ENCODE assay signal across 12 cellular contexts in genomic region chr7:130489140-130489967, GRCh38. TPM values are rescaled to one million over a fixed set of nuclear protein-coding genes. Genes with fewer than 3 reads are reported as not detected.
A peak's percentile ranks its signal among the peaks of the same experiment; 100 is the strongest.
DNase-seq lines count a peak whose midpoint lies in the region; ATAC-seq and TF ChIP-seq lines count a peak whose summit lies in the region.
"Had no signal": no experiment of that assay in that cellular context is flagged by ENCODE, and none has a peak within 500 bp of the region (broad histone marks: within the 10 kb centered on the region; RNA-seq: fewer than 3 reads in every experiment).

No MANE protein-coding gene starts in this region.

- H3F3A ChIP-seq in SK-N-SH (replicated peaks; ENCODE audit: insufficient read depth), result peaks cover 18% of the 10 kb centered on the region

- TF ChIP-seq CTCF in SK-N-SH (IDR thresholded peaks at IDR 0.05), result no peak
- TF ChIP-seq CTCF in fibroblast of the aortic adventitia (IDR thresholded peaks at IDR 0.05; ENCODE audit: insufficient read depth, low read length), result no peak
- no peak for TF ChIP-seq CTCF in parathyroid adenoma (IDR thresholded peaks at IDR 0.05)
- no peak for TF ChIP-seq CTCF in GM10248 (IDR thresholded peaks at IDR 0.05; ENCODE audit: control extremely low read depth, extremely low read depth, low read depth, missing control alignments)

- no peak overlapping the region for H3K27ac Mint-ChIP-seq in immature natural killer cell
- H3K27ac Mint-ChIP-seq: activated B cell treated with CpG ODN at 0.5 μM for 24 hours; activated T-helper 2 cell treated with anti-CD3 and anti-CD28 coated beads, Interferon-gamma antibody, Interleukin-2, Interleukin-4, amounts not matched to agents 10 μg/mL and 5 μg/mL and 100 μg/mL, durations not matched to agents 14 hours and 24 hours and 36 hours had no signal

- ATAC-seq in GM21576 (IDR thresholded peaks at IDR 0.05; ENCODE audit: unreplicated experiment), result no peak
- ATAC-seq: HCT116 had no signal

- H3K4me3 ChIP-seq in SK-N-SH (ENCODE audit: low read depth in 2 of 2, low read length in 1 of 2) (0 out of 4 replicates have a peak overlapping the region, but pooled peaks of 1 of the 2 experiments have one; percentile 3), fibroblast of the aortic adventitia (ENCODE audit: low read depth, low read length) (no peak overlapping the region), parathyroid adenoma (ENCODE audit: low read depth, low read length) (peak overlapping the region; percentile 11)

- no peaks in the 10 kb centered on the region for H3K9me3 Mint-ChIP-seq in immature natural killer cell
- H3K9me3 Mint-ChIP-seq: activated B cell treated with CpG ODN at 0.5 μM for 24 hours; activated T-helper 2 cell treated with anti-CD3 and anti-CD28 coated beads, Interferon-gamma antibody, Interleukin-2, Interleukin-4, amounts not matched to agents 10 μg/mL and 5 μg/mL and 100 μg/mL, durations not matched to agents 14 hours and 24 hours and 36 hours had no signal

- no peak overlapping the region for H3K4me3 Mint-ChIP-seq in immature natural killer cell
- H3K4me3 Mint-ChIP-seq: activated B cell treated with CpG ODN at 0.5 μM for 24 hours had no signal

- peak overlapping the region; percentile 45; the same call in 1 of the 2 replicates for H2AFZ ChIP-seq in SK-N-SH (ENCODE audit: low read depth)
- peak overlapping the region; percentile 14 for H2AFZ ChIP-seq in parathyroid adenoma

- H3K36me3 ChIP-seq in SK-N-SH (replicated peaks in 1 of 2; ENCODE audit: control insufficient read depth in 1 of 2, insufficient read depth in 2 of 2, low read length in 1 of 2) (no peaks in the 10 kb centered on the region), parathyroid adenoma (ENCODE audit: control insufficient read depth, insufficient read depth, low read length) (no peaks in the 10 kb centered on the region)

- 61% methylated on average over 9 of the region's 10 CpGs for WGBS in SK-N-SH (ENCODE audit: low lambda C conversion rate)

- no peak for TF ChIP-seq RAD21 in SK-N-SH (IDR thresholded peaks at IDR 0.05; ENCODE audit: low read length)

- no peaks in the 10 kb centered on the region for H3K9me2 ChIP-seq in SK-N-SH

- H3K9me3 ChIP-seq in SK-N-SH (no peaks in the 10 kb centered on the region), parathyroid adenoma (ENCODE audit: control insufficient read depth, low read length) (no peaks in the 10 kb centered on the region)

- H3K27ac ChIP-seq in SK-N-SH (ENCODE audit: low read depth in 2 of 2, low read length in 1 of 2) (peak overlapping the region; percentile 48 to 87; a peak in 3 of 4 replicates), parathyroid adenoma (no peak overlapping the region)

- no peaks in the 10 kb centered on the region for H3K79me2 ChIP-seq in SK-N-SH (ENCODE audit: insufficient read depth)
- H3K79me2 ChIP-seq in parathyroid adenoma, result no peaks in the 10 kb centered on the region

- peak; percentile 54 for DNase-seq in ELF-1 (ENCODE audit: low read depth, low spot score)
- peak; percentile 27 for DNase-seq in SK-N-SH
- DNase-seq in fibroblast of the aortic adventitia (ENCODE audit: low read depth), result peak; percentile 89
- no peak for DNase-seq in GM10248 (ENCODE audit: extremely low spot score)
- no peak for DNase-seq in HT-29 (ENCODE audit: low spot score)
- no peak for DNase-seq in immature natural killer cell
- DNase-seq: activated B cell treated with CpG ODN at 0.5 μM for 24 hours, NCI-H1417 treated with DMSO at 0.1 percent for 48 hours had no signal

- peak; percentile 20 to 92; a peak in 3 of 4 replicates for TF ChIP-seq EP300 in SK-N-SH (IDR thresholded peaks at IDR 0.05; ENCODE audit: borderline replicate concordance in 1 of 2, low read depth in 1 of 2, low read length in 1 of 2)

- no peaks in the 10 kb centered on the region for H3K36me3 Mint-ChIP-seq in immature natural killer cell

- H3K4me1 Mint-ChIP-seq in immature natural killer cell, result peaks cover 37 to 40% of the 10 kb centered on the region in 2 donors

- H3K4me2 ChIP-seq in SK-N-SH (peak overlapping the region; percentile 50), parathyroid adenoma (ENCODE audit: low read length) (peak overlapping the region; percentile 40)

- no peaks in the 10 kb centered on the region for H3K27me3 ChIP-seq in SK-N-SH (ENCODE audit: insufficient read depth)
- no peaks in the 10 kb centered on the region for H3K27me3 ChIP-seq in parathyroid adenoma (ENCODE audit: control insufficient read depth, insufficient read depth, low read length)

- CTCF ChIA-PET in SK-N-SH (lab: Yijun Ruan, JAX), result interaction anchor here (1.3 to 1.6 kb wide), 3 partner anchors 13 to 246 kb away, joined by 3 read pairs; no protein-coding TSS in a partner anchor
- CTCF ChIA-PET in GM10248 (lab: Yijun Ruan, JAX), result interaction anchor here (1.3 to 1.6 kb wide), 4 partner anchors 12 to 250 kb away, joined by 3 to 5 read pairs (median 3); no protein-coding TSS in a partner anchor

- H3K27me3 Mint-ChIP-seq in immature natural killer cell (ENCODE audit: low read depth in 3 of 3), result peaks cover 11 to 47% (median 18%) of the 10 kb centered on the region in 3 donors

- H3K4me1 ChIP-seq in SK-N-SH (ENCODE audit: control insufficient read depth in 1 of 2, insufficient read depth in 2 of 2, low read depth in 1 of 2, low read length in 1 of 2) (peaks cover 5 to 17% of the 10 kb centered on the region in 2 experiments), parathyroid adenoma (peaks cover 14% of the 10 kb centered on the region)

- POLR2A ChIA-PET in SK-N-SH (lab: Yijun Ruan, JAX), result no interaction called here
- POLR2A ChIA-PET in GM10248 (lab: Yijun Ruan, JAX), result no interaction called here

- peak overlapping the region; percentile 6; the same call in 1 of the 2 replicates for H3K9ac ChIP-seq in SK-N-SH
- no peak overlapping the region for H3K9ac ChIP-seq in parathyroid adenoma

- H4K20me1 ChIP-seq in SK-N-SH (ENCODE audit: insufficient read depth), result no peaks in the 10 kb centered on the region

TF ChIP-seq in SK-N-SH, 30 proteins besides CTCF, POLR2A, EP300 and RAD21 (continues in another document):
- TF ChIP-seq IRF3 (IDR thresholded peaks at IDR 0.05; ENCODE audit: low read depth, low read length) (no peak), TAF1 (IDR thresholded peaks at IDR 0.05; ENCODE audit: borderline replicate concordance, low read depth, low read length) (no peak; the same call in 1 of the 2 replicates), POLR2AphosphoS5 (IDR thresholded peaks at IDR 0.05; ENCODE audit: low read depth, low read length) (peak; percentile 51; the same call in 1 of the 2 replicates), GABPA (IDR thresholded peaks at IDR 0.05; ENCODE audit: low read depth) (peak; percentile 30; the same call in 1 of the 2 replicates), RCOR1 (IDR thresholded peaks at IDR 0.05; ENCODE audit: low read length) (no peak), JUND (IDR thresholded peaks at IDR 0.05) (peak; percentile 97), USF1 (IDR thresholded peaks at IDR 0.05; ENCODE audit: borderline replicate concordance, low read depth) (no peak), SMC3 (IDR thresholded peaks at IDR 0.05; ENCODE audit: low read depth, low read length) (0 out of 2 replicates have a peak, but pooled peaks have one; percentile 24), TCF12 (IDR thresholded peaks at IDR 0.05) (peak; percentile 94), RFX5 (IDR thresholded peaks at IDR 0.05; ENCODE audit: low read length) (no peak), ELF1 (IDR thresholded peaks at IDR 0.05) (0 out of 2 replicates have a peak, but pooled peaks have one; percentile 20), RXRA (IDR thresholded peaks at IDR 0.05; ENCODE audit: borderline replicate concordance, low read depth) (peak; percentile 98)
- TF ChIP-seq, protein P1, sequence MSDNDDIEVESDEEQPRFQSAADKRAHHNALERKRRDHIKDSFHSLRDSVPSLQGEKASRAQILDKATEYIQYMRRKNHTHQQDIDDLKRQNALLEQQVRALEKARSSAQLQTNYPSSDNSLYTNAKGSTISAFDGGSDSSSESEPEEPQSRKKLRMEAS (IDR thresholded peaks at IDR 0.05; ENCODE audit: low read depth), result peak; percentile 44; the same call in 1 of the 2 replicates

RNA-seq across cellular contexts. Expression of gene MEST, which starts 2.5 kb away (rescaled TPM):
- 36.7 and 49.9 TPM in 2 replicates for polyA plus RNA-seq in SK-N-SH (2012; rRNA removed)
- polyA plus RNA-seq in SK-N-SH (2012; cell fraction: cytosol; rRNA removed), result 49.1 and 63.8 TPM in 2 replicates
- polyA plus RNA-seq in SK-N-SH (2012; cell fraction: nucleus; rRNA removed), result 26.3 and 29.5 TPM in 2 replicates
- 63.0 and 236 TPM in 2 replicates for total RNA-seq in fibroblast of the aortic adventitia (ENCODE audit: low replicate concordance)
- 60.3 and 66.5 TPM in 2 replicates for total RNA-seq in HT-29 (2014; rRNA removed; shearing (Covaris generic))
- polyA plus RNA-seq in immature natural killer cell, result 10 to 100 TPM in 1 of 3 donors, 1 to 10 TPM in 1, under 1 TPM in 1; 0.53 to 12.9 (median 3.0) TPM

RNA-seq across cellular contexts. Expression of gene CEP41, which starts 48.5 kb away (rescaled TPM):
- polyA plus RNA-seq in SK-N-SH (2012; rRNA removed) (20.9 and 25.8 TPM in 2 replicates), immature natural killer cell (10 to 100 TPM; 17.9 to 22.4 (median 20.8) TPM)
- 20.9 and 23.3 TPM in 2 replicates for polyA plus RNA-seq in SK-N-SH (2012; cell fraction: cytosol; rRNA removed)
- polyA plus RNA-seq in SK-N-SH (2012; cell fraction: nucleus; rRNA removed), result 23.1 and 25.8 TPM in 2 replicates
- 16.1 and 21.6 TPM in 2 replicates for total RNA-seq in fibroblast of the aortic adventitia (ENCODE audit: low replicate concordance)
- total RNA-seq in HT-29 (2014; rRNA removed; shearing (Covaris generic)), result 5.5 and 8.6 TPM in 2 replicates

Comparison
In these comparisons a context has a peak if more than half of its experiments do, and no peak if none do; other contexts are left out.
1. DNase-seq: peak in ELF-1 (single experiment), SK-N-SH (single experiment) and fibroblast of the aortic adventitia (single experiment); none in GM10248 (single experiment), HT-29 (single experiment) and immature natural killer cell (0 of 3).